Comparison of ENCODE assay signal across 2 cellular contexts in the genomic region with DNA sequence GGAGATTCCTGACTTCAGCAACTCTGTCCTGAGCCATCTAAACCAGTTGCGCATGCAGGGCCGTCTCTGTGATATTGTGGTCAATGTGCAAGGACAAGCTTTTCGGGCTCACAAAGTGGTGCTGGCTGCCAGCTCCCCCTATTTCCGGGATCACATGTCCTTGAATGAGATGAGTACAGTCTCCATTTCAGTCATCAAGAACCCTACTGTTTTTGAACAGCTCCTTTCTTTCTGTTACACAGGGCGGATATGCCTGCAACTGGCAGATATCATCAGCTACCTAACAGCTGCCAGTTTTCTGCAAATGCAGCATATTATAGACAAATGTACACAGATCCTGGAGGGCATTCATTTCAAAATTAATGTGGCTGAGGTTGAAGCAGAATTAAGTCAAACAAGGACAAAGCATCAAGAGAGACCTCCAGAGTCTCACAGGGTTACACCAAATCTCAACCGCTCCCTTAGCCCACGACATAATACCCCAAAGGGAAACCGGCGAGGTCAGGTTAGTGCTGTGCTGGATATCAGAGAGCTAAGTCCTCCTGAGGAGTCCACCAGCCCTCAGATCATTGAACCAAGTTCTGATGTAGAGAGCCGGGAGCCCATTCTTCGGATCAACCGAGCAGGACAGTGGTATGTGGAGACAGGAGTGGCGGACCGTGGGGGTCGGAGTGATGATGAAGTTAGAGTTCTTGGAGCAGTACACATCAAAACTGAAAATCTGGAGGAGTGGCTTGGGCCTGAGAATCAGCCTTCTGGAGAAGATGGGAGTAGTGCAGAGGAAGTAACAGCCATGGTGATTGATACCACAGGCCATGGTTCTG.
TF ChIP-seq lines count a peak whose summit lies in the region.

No MANE protein-coding gene starts in this region.

TF ChIP-seq in liver, 16 proteins besides CTCF, POLR2A, EP300 and RAD21:
- TF ChIP-seq JUND (IDR thresholded peaks at IDR 0.05) (no peak), SP1 (IDR thresholded peaks at IDR 0.05) (peak; percentile 7)

TF ChIP-seq in HepG2, 621 proteins besides CTCF, POLR2A, EP300 and RAD21:
- TF ChIP-seq SALL1 (CRISPR knock-in tag; IDR thresholded peaks at IDR 0.05): no peak
- TF ChIP-seq FOXC1 (CRISPR knock-in tag; IDR thresholded peaks at IDR 0.05; ENCODE audit: borderline replicate concordance): no peak
- no peak for TF ChIP-seq POLR2G (IDR thresholded peaks at IDR 0.05; ENCODE audit: low read depth, low read length)
- no peak for TF ChIP-seq PLRG1 (conservative IDR thresholded peaks at IDR 0.05)
- TF ChIP-seq, protein P1, sequence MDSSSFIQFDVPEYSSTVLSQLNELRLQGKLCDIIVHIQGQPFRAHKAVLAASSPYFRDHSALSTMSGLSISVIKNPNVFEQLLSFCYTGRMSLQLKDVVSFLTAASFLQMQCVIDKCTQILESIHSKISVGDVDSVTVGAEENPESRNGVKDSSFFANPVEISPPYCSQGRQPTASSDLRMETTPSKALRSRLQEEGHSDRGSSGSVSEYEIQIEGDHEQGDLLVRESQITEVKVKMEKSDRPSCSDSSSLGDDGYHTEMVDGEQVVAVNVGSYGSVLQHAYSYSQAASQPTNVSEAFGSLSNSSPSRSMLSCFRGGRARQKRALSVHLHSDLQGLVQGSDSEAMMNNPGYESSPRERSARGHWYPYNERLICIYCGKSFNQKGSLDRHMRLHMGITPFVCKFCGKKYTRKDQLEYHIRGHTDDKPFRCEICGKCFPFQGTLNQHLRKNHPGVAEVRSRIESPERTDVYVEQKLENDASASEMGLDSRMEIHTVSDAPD (CRISPR knock-in tag; IDR thresholded peaks at IDR 0.05): no peak
- TF ChIP-seq, protein P2, sequence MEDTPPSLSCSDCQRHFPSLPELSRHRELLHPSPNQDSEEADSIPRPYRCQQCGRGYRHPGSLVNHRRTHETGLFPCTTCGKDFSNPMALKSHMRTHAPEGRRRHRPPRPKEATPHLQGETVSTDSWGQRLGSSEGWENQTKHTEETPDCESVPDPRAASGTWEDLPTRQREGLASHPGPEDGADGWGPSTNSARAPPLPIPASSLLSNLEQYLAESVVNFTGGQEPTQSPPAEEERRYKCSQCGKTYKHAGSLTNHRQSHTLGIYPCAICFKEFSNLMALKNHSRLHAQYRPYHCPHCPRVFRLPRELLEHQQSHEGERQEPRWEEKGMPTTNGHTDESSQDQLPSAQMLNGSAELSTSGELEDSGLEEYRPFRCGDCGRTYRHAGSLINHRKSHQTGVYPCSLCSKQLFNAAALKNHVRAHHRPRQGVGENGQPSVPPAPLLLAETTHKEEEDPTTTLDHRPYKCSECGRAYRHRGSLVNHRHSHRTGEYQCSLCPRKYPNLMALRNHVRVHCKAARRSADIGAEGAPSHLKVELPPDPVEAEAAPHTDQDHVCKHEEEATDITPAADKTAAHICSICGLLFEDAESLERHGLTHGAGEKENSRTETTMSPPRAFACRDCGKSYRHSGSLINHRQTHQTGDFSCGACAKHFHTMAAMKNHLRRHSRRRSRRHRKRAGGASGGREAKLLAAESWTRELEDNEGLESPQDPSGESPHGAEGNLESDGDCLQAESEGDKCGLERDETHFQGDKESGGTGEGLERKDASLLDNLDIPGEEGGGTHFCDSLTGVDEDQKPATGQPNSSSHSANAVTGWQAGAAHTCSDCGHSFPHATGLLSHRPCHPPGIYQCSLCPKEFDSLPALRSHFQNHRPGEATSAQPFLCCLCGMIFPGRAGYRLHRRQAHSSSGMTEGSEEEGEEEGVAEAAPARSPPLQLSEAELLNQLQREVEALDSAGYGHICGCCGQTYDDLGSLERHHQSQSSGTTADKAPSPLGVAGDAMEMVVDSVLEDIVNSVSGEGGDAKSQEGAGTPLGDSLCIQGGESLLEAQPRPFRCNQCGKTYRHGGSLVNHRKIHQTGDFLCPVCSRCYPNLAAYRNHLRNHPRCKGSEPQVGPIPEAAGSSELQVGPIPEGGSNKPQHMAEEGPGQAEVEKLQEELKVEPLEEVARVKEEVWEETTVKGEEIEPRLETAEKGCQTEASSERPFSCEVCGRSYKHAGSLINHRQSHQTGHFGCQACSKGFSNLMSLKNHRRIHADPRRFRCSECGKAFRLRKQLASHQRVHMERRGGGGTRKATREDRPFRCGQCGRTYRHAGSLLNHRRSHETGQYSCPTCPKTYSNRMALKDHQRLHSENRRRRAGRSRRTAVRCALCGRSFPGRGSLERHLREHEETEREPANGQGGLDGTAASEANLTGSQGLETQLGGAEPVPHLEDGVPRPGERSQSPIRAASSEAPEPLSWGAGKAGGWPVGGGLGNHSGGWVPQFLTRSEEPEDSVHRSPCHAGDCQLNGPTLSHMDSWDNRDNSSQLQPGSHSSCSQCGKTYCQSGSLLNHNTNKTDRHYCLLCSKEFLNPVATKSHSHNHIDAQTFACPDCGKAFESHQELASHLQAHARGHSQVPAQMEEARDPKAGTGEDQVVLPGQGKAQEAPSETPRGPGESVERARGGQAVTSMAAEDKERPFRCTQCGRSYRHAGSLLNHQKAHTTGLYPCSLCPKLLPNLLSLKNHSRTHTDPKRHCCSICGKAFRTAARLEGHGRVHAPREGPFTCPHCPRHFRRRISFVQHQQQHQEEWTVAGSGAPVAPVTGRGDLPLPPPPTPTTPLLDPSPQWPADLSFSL (CRISPR knock-in tag; IDR thresholded peaks at IDR 0.05): no peak
- TF ChIP-seq ZNF773 (CRISPR knock-in tag; IDR thresholded peaks at IDR 0.05; ENCODE audit: borderline replicate concordance): no peak
